ENCODE assay signal across 21 cellular contexts in genomic region chrX:101729986-101730385, GRCh38.
A peak's percentile ranks its signal among the peaks of the same experiment; 100 is the strongest.
DNase-seq lines count a peak whose midpoint lies in the region; FAIRE-seq and TF ChIP-seq lines count a peak whose summit lies in the region.
"Had no signal": no experiment of that assay in that cellular context is flagged by ENCODE, and none has a peak within 500 bp of the region (broad histone marks: within the 10 kb centered on the region; RNA-seq: fewer than 3 reads in every experiment).

No MANE protein-coding gene starts in this region.

- H2AFZ ChIP-seq in astrocyte (ENCODE audit: low read depth, low read length) = no peak overlapping the region

- no peaks in the 10 kb centered on the region for H4K20me1 ChIP-seq in astrocyte (ENCODE audit: insufficient read depth, low read length)
- H4K20me1 ChIP-seq: BLaER1 treated with 17β-estradiol and CSF1 and Interleukin-3, amounts not matched to agents 10 nM and 100 nM had no signal

- no peak overlapping the region for H3K4me3 Mint-ChIP-seq in astrocyte (ENCODE audit: unreplicated experiment)
- no peak overlapping the region for H3K4me3 Mint-ChIP-seq in osteocyte (ENCODE audit: unreplicated experiment)
- H3K4me3 Mint-ChIP-seq in endothelial cell (ENCODE audit: unreplicated experiment) = no peak overlapping the region
- H3K4me3 Mint-ChIP-seq: B cell; CD8-positive, alpha-beta memory T cell had no signal

- H3K36me3 Mint-ChIP-seq in astrocyte (ENCODE audit: low read depth, unreplicated experiment) = no peaks in the 10 kb centered on the region
- no peaks in the 10 kb centered on the region for H3K36me3 Mint-ChIP-seq in osteocyte (ENCODE audit: unreplicated experiment)
- H3K36me3 Mint-ChIP-seq in endothelial cell (ENCODE audit: low read depth, unreplicated experiment) = no peaks in the 10 kb centered on the region
- H3K36me3 Mint-ChIP-seq: CD8-positive, alpha-beta memory T cell had no signal

- H3K9me3 ChIP-seq in astrocyte (ENCODE audit: insufficient read depth, low read depth, low read length) = no peaks in the 10 kb centered on the region
- H3K9me3 ChIP-seq in ovary = no peaks in the 10 kb centered on the region
- no peaks in the 10 kb centered on the region for H3K9me3 ChIP-seq in A673 (ENCODE audit: low read depth, low read length, poor library complexity, severe bottlenecking)
- H3K9me3 ChIP-seq: BLaER1 treated with 17β-estradiol and CSF1 and Interleukin-3, amounts not matched to agents 10 nM and 100 nM; Caco-2 had no signal

- intact Hi-C loops in ovary (cut with DNase I) (no loop called here), A673 (cut with micrococcal nuclease; ENCODE audit: unreplicated experiment) (no loop called here)

- H3K4me3 ChIP-seq in astrocyte (ENCODE audit: insufficient read depth, low read depth, low read length) (no peak overlapping the region), ovary (no peak overlapping the region), A673 (ENCODE audit: low read depth, low read length, poor library complexity, severe bottlenecking) (no peak overlapping the region)
- H3K4me3 ChIP-seq: BLaER1 treated with 17β-estradiol and CSF1 and Interleukin-3, amounts not matched to agents 10 nM and 100 nM had no signal

- no peaks in the 10 kb centered on the region for H3K27me3 ChIP-seq in astrocyte (ENCODE audit: insufficient read depth, low read length)
- no peaks in the 10 kb centered on the region for H3K27me3 ChIP-seq in ovary
- H3K27me3 ChIP-seq in A673 (replicated peaks; ENCODE audit: insufficient read depth, low read depth, low read length, poor library complexity) = no peaks in the 10 kb centered on the region
- H3K27me3 ChIP-seq: BLaER1 treated with 17β-estradiol and CSF1 and Interleukin-3, amounts not matched to agents 10 nM and 100 nM had no signal

- H3K4me2 ChIP-seq in astrocyte (ENCODE audit: low read length) = no peak overlapping the region
- H3K4me2 ChIP-seq: BLaER1 treated with 17β-estradiol and CSF1 and Interleukin-3, amounts not matched to agents 10 nM and 100 nM had no signal

- H3K4me1 Mint-ChIP-seq in astrocyte (ENCODE audit: low read depth, unreplicated experiment) = peaks cover 5% of the 10 kb centered on the region
- no peaks in the 10 kb centered on the region for H3K4me1 Mint-ChIP-seq in osteocyte (ENCODE audit: unreplicated experiment)
- H3K4me1 Mint-ChIP-seq in endothelial cell (ENCODE audit: unreplicated experiment) = peaks cover 5% of the 10 kb centered on the region
- H3K4me1 Mint-ChIP-seq: B cell; CD8-positive, alpha-beta memory T cell had no signal

- POLR2A ChIA-PET in A673 (lab: Charles Lee; ENCODE audit: low non-redundant PET) = no interaction called here

- FAIRE-seq in astrocyte (lab: Jason Lieb, UNC) = peak; percentile 87
- FAIRE-seq: D721Med, G401.6, GM12891, GM19239, H54 had no signal

- H3K79me2 ChIP-seq in astrocyte (ENCODE audit: insufficient read depth, low read length) = no peaks in the 10 kb centered on the region

- H3K4me1 ChIP-seq in astrocyte (ENCODE audit: insufficient read depth, low read length) = no peaks in the 10 kb centered on the region
- no peaks in the 10 kb centered on the region for H3K4me1 ChIP-seq in ovary (ENCODE audit: insufficient read depth)
- H3K4me1 ChIP-seq in A673 (ENCODE audit: insufficient read depth, low read length, poor library complexity, severe bottlenecking) = no peaks in the 10 kb centered on the region
- H3K4me1 ChIP-seq: BLaER1 treated with 17β-estradiol and CSF1 and Interleukin-3, amounts not matched to agents 10 nM and 100 nM; Caco-2 had no signal

- H3K9ac ChIP-seq in astrocyte (ENCODE audit: low read length) = no peak overlapping the region
- H3K9ac ChIP-seq: BLaER1 treated with 17β-estradiol and CSF1 and Interleukin-3, amounts not matched to agents 10 nM and 100 nM had no signal

- H3K36me3 ChIP-seq in astrocyte (ENCODE audit: insufficient read depth, low read length) (no peaks in the 10 kb centered on the region), ovary (no peaks in the 10 kb centered on the region), A673 (ENCODE audit: insufficient read depth, low read length, poor library complexity, severe bottlenecking) (no peaks in the 10 kb centered on the region)
- H3K36me3 ChIP-seq: BLaER1 treated with 17β-estradiol and CSF1 and Interleukin-3, amounts not matched to agents 10 nM and 100 nM had no signal

- no TSS peak for BruUV-seq in A673 (replicated peaks; lab: Mats Ljungman, UMichigan)

- H3K9me3 Mint-ChIP-seq in astrocyte (ENCODE audit: unreplicated experiment) = no peaks in the 10 kb centered on the region
- H3K9me3 Mint-ChIP-seq in osteocyte (ENCODE audit: unreplicated experiment) = peaks cover 3% of the 10 kb centered on the region
- H3K9me3 Mint-ChIP-seq in endothelial cell (ENCODE audit: unreplicated experiment) = no peaks in the 10 kb centered on the region
- H3K9me3 Mint-ChIP-seq: CD8-positive, alpha-beta memory T cell had no signal

- peak; percentile 7 for DNase-seq in NCI-H510A treated with DMSO at 0.1 percent for 48 hours (lab: John Stamatoyannopoulos, UW)
- DNase-seq in NCI-H510A (lab: John Stamatoyannopoulos, UW) = no peak
- no peak for DNase-seq in astrocyte (ENCODE audit: low read depth)
- peak; percentile 3 for DNase-seq in iPS DF 19.7 (ENCODE audit: low read depth, low spot score)
- no peak for DNase-seq in osteocyte (ENCODE audit: extremely low spot score, unreplicated experiment)
- DNase-seq in endothelial cell (ENCODE audit: low spot score) = no peak
- DNase-seq in ovary = no peak
- DNase-seq in A673 (ENCODE audit: low spot score) = no peak
- DNase-seq: 8988T; Caco-2; CD8-positive, alpha-beta memory T cell; DND-41; EL; HCEC 1CT had no signal

- H3K27ac Mint-ChIP-seq in astrocyte (ENCODE audit: unreplicated experiment) (no peak overlapping the region), osteocyte (ENCODE audit: unreplicated experiment) (no peak overlapping the region), endothelial cell (ENCODE audit: unreplicated experiment) (no peak overlapping the region)
- H3K27ac Mint-ChIP-seq: B cell; CD8-positive, alpha-beta memory T cell had no signal

- H3K27ac ChIP-seq in astrocyte (ENCODE audit: low read depth, low read length) (no peak overlapping the region), ovary (no peak overlapping the region), A673 (ENCODE audit: low read depth, low read length, poor library complexity, severe bottlenecking) (no peak overlapping the region)
- H3K27ac ChIP-seq: BLaER1 treated with 17β-estradiol and CSF1 and Interleukin-3, amounts not matched to agents 10 nM and 100 nM had no signal

- TF ChIP-seq POLR2A in ovary (IDR thresholded peaks at IDR 0.05) = no peak

- WGBS in ovary, 3 donors = 49 to 70% (median 70%) methylated on average over 1 of the region's 1 CpG

- no peak for TF ChIP-seq CTCF in astrocyte (IDR thresholded peaks at IDR 0.05; ENCODE audit: insufficient read depth, low read depth, low read length)
- no peak for TF ChIP-seq CTCF in osteocyte (IDR thresholded peaks at IDR 0.05)
- TF ChIP-seq CTCF in endothelial cell (IDR thresholded peaks at IDR 0.05; ENCODE audit: unreplicated experiment) = no peak
- no peak for TF ChIP-seq CTCF in ovary (IDR thresholded peaks at IDR 0.05)
- TF ChIP-seq CTCF in A673 (conservative IDR thresholded peaks at IDR 0.05; ENCODE audit: low read depth, low read length) = no peak

- TF ChIP-seq EP300 in ovary (IDR thresholded peaks at IDR 0.05) = no peak

- CTCF ChIA-PET in A673 (lab: Charles Lee) = no interaction called here

- no peaks in the 10 kb centered on the region for H3K27me3 Mint-ChIP-seq in astrocyte (ENCODE audit: low read depth, unreplicated experiment)
- peaks cover 3% of the 10 kb centered on the region for H3K27me3 Mint-ChIP-seq in osteocyte (ENCODE audit: unreplicated experiment)
- no peaks in the 10 kb centered on the region for H3K27me3 Mint-ChIP-seq in endothelial cell (ENCODE audit: unreplicated experiment)

Comparison
In these comparisons a context has a peak if more than half of its experiments do, and no peak if none do; other contexts are left out.
1. DNase-seq: peak in NCI-H510A treated with DMSO at 0.1 percent for 48 hours (single experiment) and iPS DF 19.7 (single experiment); none in NCI-H510A (single experiment), astrocyte (single experiment), osteocyte (single experiment), endothelial cell (single experiment), ovary (0 of 5) and A673 (single experiment).